ENCODE assay signal across 8 cellular contexts in genomic region chr11:125496465-125496817, GRCh38.
DNase-seq lines count a peak whose midpoint lies in the region; ATAC-seq lines count a peak whose summit lies in the region.

No MANE protein-coding gene starts in this region.

- peak overlapping the region; percentile 52 for H3K27ac Mint-ChIP-seq in activated naive CD8-positive, alpha-beta T cell treated with anti-CD3 and anti-CD28 coated beads, Interleukin-2, amount 50 U/mL, for 24 hours

- no peaks in the 10 kb centered on the region for H3K27me3 ChIP-seq in HAP-1 (ENCODE audit: low read depth)

- in situ Hi-C loops in HAP-1 (cut with MboI; ENCODE audit: low sequenced_read_pairs), result no loop called here

- no peaks in the 10 kb centered on the region for H3K9me3 Mint-ChIP-seq in activated naive CD8-positive, alpha-beta T cell treated with anti-CD3 and anti-CD28 coated beads, Interleukin-2, amount 50 U/mL, for 24 hours

- peaks cover 22% of the 10 kb centered on the region for H3K4me1 Mint-ChIP-seq in activated naive CD8-positive, alpha-beta T cell treated with anti-CD3 and anti-CD28 coated beads, Interleukin-2, amount 50 U/mL, for 24 hours

- H3K27ac ChIP-seq in skin epidermis, result peak overlapping the region in 3 of 21 experiments; percentile 47 to 51 (median 48)

- peaks cover 16% of the 10 kb centered on the region for H3K4me1 ChIP-seq in HAP-1

- no peaks in the 10 kb centered on the region for H3K9me3 ChIP-seq in HAP-1
- H3K9me3 ChIP-seq in iPS-18c (ENCODE audit: control insufficient read depth, insufficient read depth, low read length), result peaks cover 2% of the 10 kb centered on the region

- H3K36me3 ChIP-seq in HAP-1 (replicated peaks), result no peaks in the 10 kb centered on the region

- DNase-seq in HAP-1 (ENCODE audit: low spot score in 2 of 2) (no peak), NCI-H2171 treated with DMSO at 0.1 percent for 48 hours (lab: John Stamatoyannopoulos, UW) (no peak), NCI-H1092 (lab: John Stamatoyannopoulos, UW) (no peak)
- DNase-seq in activated naive CD8-positive, alpha-beta T cell treated with anti-CD3 and anti-CD28 coated beads, Interleukin-2, amount 50 U/mL, for 24 hours, result no peak

- H3K4me3 ChIP-seq in HAP-1 (peak overlapping the region; percentile 59), iPS-18c (ENCODE audit: insufficient read depth, low read depth, low read length) (peak overlapping the region; percentile 87; the same call in 1 of the 2 replicates), skin epidermis (peak overlapping the region in 6 of 7 experiments; percentile 37 to 56 (median 44))

- ATAC-seq in activated naive CD8-positive, alpha-beta T cell treated with anti-CD3 and anti-CD28 coated beads, Interleukin-2, amount 50 U/mL, for 24 hours, result no peak
- ATAC-seq in GM18520 (IDR thresholded peaks at IDR 0.05; ENCODE audit: unreplicated experiment) (no peak), GM21515 (IDR thresholded peaks at IDR 0.05; ENCODE audit: unreplicated experiment) (no peak)

- peaks cover 44% of the 10 kb centered on the region for H3K27me3 Mint-ChIP-seq in activated naive CD8-positive, alpha-beta T cell treated with anti-CD3 and anti-CD28 coated beads, Interleukin-2, amount 50 U/mL, for 24 hours

- H3K36me3 Mint-ChIP-seq in activated naive CD8-positive, alpha-beta T cell treated with anti-CD3 and anti-CD28 coated beads, Interleukin-2, amount 50 U/mL, for 24 hours (ENCODE audit: low read depth), result no peaks in the 10 kb centered on the region

- H3K4me3 Mint-ChIP-seq in activated naive CD8-positive, alpha-beta T cell treated with anti-CD3 and anti-CD28 coated beads, Interleukin-2, amount 50 U/mL, for 24 hours, result peak overlapping the region; percentile 78
